ENCODE assay signal across 9 cellular contexts in the genomic region with DNA sequence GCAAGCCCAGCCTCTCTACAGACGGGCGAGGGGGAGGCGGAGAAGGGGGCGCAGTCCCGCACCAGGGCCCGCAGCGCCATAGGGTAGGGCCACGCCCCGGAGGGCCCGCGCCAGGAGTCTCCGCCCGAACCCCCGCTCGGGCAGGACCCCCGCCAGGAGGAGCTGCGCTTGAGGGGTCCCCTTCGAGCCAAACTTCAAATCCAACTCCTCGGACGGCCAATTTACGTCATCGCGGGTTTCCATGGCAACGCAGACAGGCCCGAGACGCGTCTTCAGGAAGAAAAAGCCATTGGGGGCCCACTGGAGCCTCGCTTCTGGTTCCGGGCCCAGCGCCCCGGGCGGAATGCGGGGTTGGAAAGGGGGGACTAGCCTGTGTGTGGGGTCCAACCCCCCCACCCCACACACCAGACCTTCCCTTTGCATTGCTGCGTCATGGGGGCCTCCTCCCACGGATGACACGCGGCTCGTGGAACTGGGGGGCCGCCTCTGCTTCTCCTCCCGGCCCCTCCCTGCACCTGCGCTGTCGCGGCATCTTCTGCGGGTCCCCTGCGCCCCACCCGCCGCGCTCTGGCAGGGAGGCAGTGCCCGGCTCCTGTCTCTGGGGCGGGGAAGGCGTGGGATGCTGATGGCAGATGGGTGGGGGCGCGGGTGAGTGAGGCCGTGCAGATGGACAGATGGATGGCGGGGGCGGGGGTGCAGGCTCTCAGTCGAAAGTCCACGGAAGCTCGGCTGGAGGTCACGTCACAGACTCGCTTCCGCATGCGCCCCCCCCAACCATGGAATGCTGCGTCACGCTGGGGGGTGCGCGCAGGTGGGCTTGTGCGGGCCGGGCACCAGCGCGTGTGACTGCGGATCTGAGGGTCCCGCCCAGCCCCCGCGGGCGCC. TPM values are rescaled to one million over a fixed set of nuclear protein-coding genes. Genes with fewer than 3 reads are reported as not detected.
DNase-seq lines count a peak whose midpoint lies in the region.
"Had no signal": no experiment of that assay in that cellular context is flagged by ENCODE, and none has a peak within 500 bp of the region (broad histone marks: within the 10 kb centered on the region; RNA-seq: fewer than 3 reads in every experiment).

No MANE protein-coding gene starts in this region.

- H3K27ac ChIP-seq in ectodermal cell (ENCODE audit: insufficient read depth, low read depth, low read length, poor library complexity, severe bottlenecking) (no peak overlapping the region), mesendoderm (ENCODE audit: low read depth, low read length) (no peak overlapping the region)
- H3K27ac ChIP-seq: C4-2B had no signal

- no peak overlapping the region for H3K4ac ChIP-seq in mesendoderm (ENCODE audit: low read depth, low read length)

- peaks cover 82% of the 10 kb centered on the region for H3K27me3 ChIP-seq in ectodermal cell (ENCODE audit: control insufficient read depth, insufficient read depth, low read length, poor library complexity, severe bottlenecking)
- H3K27me3 ChIP-seq in mesendoderm (ENCODE audit: insufficient read depth, low read length, poor library complexity) = peaks cover 33% of the 10 kb centered on the region

- H4K8ac ChIP-seq in mesendoderm (ENCODE audit: low read depth, low read length) = no peak overlapping the region

- no peak overlapping the region for H2AK5ac ChIP-seq in mesendoderm (ENCODE audit: low read length)

- H3K4me3 ChIP-seq in ectodermal cell (ENCODE audit: insufficient read depth, low read depth, low read length) (peak overlapping the region; percentile 36), mesendoderm (ENCODE audit: low read length) (no peak overlapping the region)

- H3K4me1 ChIP-seq in ectodermal cell (ENCODE audit: control insufficient read depth, insufficient read depth, low read length) = peaks cover 13% of the 10 kb centered on the region
- H3K4me1 ChIP-seq in mesendoderm (ENCODE audit: control insufficient read depth, low read depth, low read length) = no peaks in the 10 kb centered on the region

- no peaks in the 10 kb centered on the region for H3K79me2 ChIP-seq in mesendoderm (ENCODE audit: control insufficient read depth, insufficient read depth, low read length)

- H3K9ac ChIP-seq in mesendoderm (ENCODE audit: low read length) = no peak overlapping the region

- no peak overlapping the region for H2BK120ac ChIP-seq in mesendoderm (ENCODE audit: low read depth, low read length)

- no peak overlapping the region for H3K4me2 ChIP-seq in mesendoderm (ENCODE audit: low read length)

- H4K5ac ChIP-seq in mesendoderm (ENCODE audit: low read length) = no peak overlapping the region

- peak; percentile 5 for DNase-seq in NCI-H2196 (lab: John Stamatoyannopoulos, UW; ENCODE audit: unreplicated experiment)
- DNase-seq in NCI-H2196 treated with DMSO at 0.1 percent for 48 hours (lab: John Stamatoyannopoulos, UW; ENCODE audit: unreplicated experiment) = no peak
- peak; percentile 87 for DNase-seq in activated CD8-positive, alpha-beta memory T cell treated with anti-CD3 and anti-CD28 coated beads for 24 hours
- peak; percentile 75 for DNase-seq in mesendoderm
- DNase-seq in stimulated activated CD8-positive, alpha-beta memory T cell treated with anti-CD3 and anti-CD28 coated beads, Interleukin-15, amount 100 ng/mL, for 1 hour (ENCODE audit: low read depth) = peak; percentile 71
- no peak for DNase-seq in GOT3 (lab: John Stamatoyannopoulos, UW)
- DNase-seq in NCI-H446 treated with DMSO at 0.1 percent for 48 hours (lab: John Stamatoyannopoulos, UW) = no peak

- H3K9me3 ChIP-seq in ectodermal cell (ENCODE audit: control insufficient read depth, low read length) = no peaks in the 10 kb centered on the region

- H3K56ac ChIP-seq in mesendoderm (ENCODE audit: low read length) = no peak overlapping the region

- H2BK15ac ChIP-seq in mesendoderm (replicated peaks; ENCODE audit: low read depth) = no peak overlapping the region

- H2BK5ac ChIP-seq in mesendoderm (ENCODE audit: low read length) = no peak overlapping the region

- H3K18ac ChIP-seq in mesendoderm (ENCODE audit: low read length) = no peak overlapping the region

- H3K36me3 ChIP-seq in ectodermal cell (ENCODE audit: control insufficient read depth, insufficient read depth, low read length) (no peaks in the 10 kb centered on the region), mesendoderm (ENCODE audit: control insufficient read depth, insufficient read depth, low read length) (no peaks in the 10 kb centered on the region)

- 11 to 12% methylated on average over 76 of the region's 76 CpGs for WGBS in ectodermal cell, 2 experiments
- no CpG with 5 or more reads among the region's 76 CpGs for WGBS in mesendoderm (ENCODE audit: extremely low coverage, insufficient coverage, low lambda C conversion rate)

- H3K23ac ChIP-seq in mesendoderm (ENCODE audit: low read length) = no peak overlapping the region

- H3K79me1 ChIP-seq in mesendoderm (ENCODE audit: low read length) = no peaks in the 10 kb centered on the region

RNA-seq across cellular contexts. Expression of a gene that starts 1.2 kb away (rescaled TPM):
- 0.96 TPM for polyA plus RNA-seq in ectodermal cell (2013, experiment 1 of 4)
- polyA plus RNA-seq in ectodermal cell (2013, experiment 2 of 4) = 1.8 TPM
- polyA plus RNA-seq in ectodermal cell (2013, experiment 3 of 4) = 1.1 TPM
- polyA plus RNA-seq in ectodermal cell (2013, experiment 4 of 4) = 1.4 TPM
- polyA plus RNA-seq in mesendoderm (2013, experiment 1 of 2) = 0.51 TPM
- 0.35 TPM for polyA plus RNA-seq in mesendoderm (2013, experiment 2 of 2)

RNA-seq across cellular contexts. Expression of a gene that starts 11.7 kb away (rescaled TPM):
- not detected for polyA plus RNA-seq in ectodermal cell (2013, experiment 1 of 4)
- polyA plus RNA-seq in ectodermal cell (2013, experiment 2 of 4) = 0.39 TPM
- not detected for polyA plus RNA-seq in ectodermal cell (2013, experiment 3 of 4)
- 0.32 TPM for polyA plus RNA-seq in ectodermal cell (2013, experiment 4 of 4)
- 0.28 TPM for polyA plus RNA-seq in mesendoderm (2013, experiment 1 of 2)
- polyA plus RNA-seq in mesendoderm (2013, experiment 2 of 2) = 0.35 TPM

RNA-seq across cellular contexts. Expression of a gene that starts 22.3 kb away (rescaled TPM):
- polyA plus RNA-seq in ectodermal cell (2013, experiment 1 of 4) = 13.3 TPM
- polyA plus RNA-seq in ectodermal cell (2013, experiment 2 of 4) = 16.7 TPM
- 11.7 TPM for polyA plus RNA-seq in ectodermal cell (2013, experiment 3 of 4)
- polyA plus RNA-seq in ectodermal cell (2013, experiment 4 of 4) = 11.8 TPM
- 30.0 TPM for polyA plus RNA-seq in mesendoderm (2013, experiment 1 of 2)
- 31.2 TPM for polyA plus RNA-seq in mesendoderm (2013, experiment 2 of 2)

RNA-seq across cellular contexts. Expression of a gene that starts 26.8 kb away (rescaled TPM):
- 43.1 TPM for polyA plus RNA-seq in ectodermal cell (2013, experiment 1 of 4)
- 50.4 TPM for polyA plus RNA-seq in ectodermal cell (2013, experiment 2 of 4)
- 36.9 TPM for polyA plus RNA-seq in ectodermal cell (2013, experiment 3 of 4)
- 39.2 TPM for polyA plus RNA-seq in ectodermal cell (2013, experiment 4 of 4)
- 29.7 TPM for polyA plus RNA-seq in mesendoderm (2013, experiment 1 of 2)
- polyA plus RNA-seq in mesendoderm (2013, experiment 2 of 2) = 31.2 TPM

RNA-seq across cellular contexts. Expression of a gene that starts 26.8 kb away (rescaled TPM):
- 57.5 TPM for polyA plus RNA-seq in ectodermal cell (2013, experiment 1 of 4)
- 59.4 TPM for polyA plus RNA-seq in ectodermal cell (2013, experiment 2 of 4)
- 44.9 TPM for polyA plus RNA-seq in ectodermal cell (2013, experiment 3 of 4)
- 44.1 TPM for polyA plus RNA-seq in ectodermal cell (2013, experiment 4 of 4)
- polyA plus RNA-seq in mesendoderm (2013, experiment 1 of 2) = 33.5 TPM
- 31.8 TPM for polyA plus RNA-seq in mesendoderm (2013, experiment 2 of 2)

Comparison
In these comparisons a context has a peak if more than half of its experiments do, and no peak if none do; other contexts are left out.
1. DNase-seq: peak in NCI-H2196 (single experiment), activated CD8-positive, alpha-beta memory T cell treated with anti-CD3 and anti-CD28 coated beads for 24 hours (single experiment), mesendoderm (single experiment) and stimulated activated CD8-positive, alpha-beta memory T cell treated with anti-CD3 and anti-CD28 coated beads, Interleukin-15, amount 100 ng/mL, for 1 hour (single experiment); none in NCI-H2196 treated with DMSO at 0.1 percent for 48 hours (single experiment), GOT3 (single experiment) and NCI-H446 treated with DMSO at 0.1 percent for 48 hours (single experiment).